ENCODE assay signal across 22 cellular contexts in the genomic region with DNA sequence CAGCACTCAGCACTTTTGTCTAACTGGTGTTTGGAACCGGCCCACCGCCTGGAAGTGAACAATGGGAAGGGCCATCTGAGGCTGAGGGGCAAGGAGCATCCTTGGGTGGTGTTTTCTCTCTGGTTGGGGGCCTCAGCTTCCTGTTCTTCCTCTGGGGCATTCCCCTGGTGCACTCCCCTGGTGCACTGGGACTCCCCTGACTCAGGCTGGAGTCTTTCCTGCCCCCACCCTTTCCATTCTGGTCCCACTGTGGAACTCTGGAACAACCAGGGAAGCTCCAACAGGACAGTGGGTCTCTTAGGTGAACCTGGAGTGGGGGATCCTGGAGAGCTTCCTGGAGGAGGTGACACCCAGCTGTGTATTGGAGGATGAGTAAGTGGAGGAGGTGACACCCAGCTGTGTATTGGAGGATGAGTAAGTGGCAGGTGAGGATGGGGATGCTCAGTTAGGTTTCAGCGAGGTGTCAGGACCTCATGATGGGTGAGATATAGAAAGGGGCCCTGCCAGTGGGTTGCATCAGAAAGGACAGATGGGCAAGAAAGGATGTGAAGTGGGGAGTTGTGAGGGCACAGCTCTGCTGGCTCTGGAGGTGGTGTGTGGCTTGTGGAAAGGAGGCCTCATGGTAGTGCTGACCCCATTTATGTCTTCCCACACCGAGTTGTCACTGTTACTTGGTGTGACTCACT.
DNase-seq lines count a peak whose midpoint lies in the region; ATAC-seq and TF ChIP-seq lines count a peak whose summit lies in the region.
"Had no signal": no experiment of that assay in that cellular context is flagged by ENCODE, and none has a peak within 500 bp of the region (broad histone marks: within the 10 kb centered on the region; RNA-seq: fewer than 3 reads in every experiment).

No MANE protein-coding gene starts in this region.

- no peaks in the 10 kb centered on the region for H4K20me1 ChIP-seq in OCI-LY3 (ENCODE audit: insufficient read depth, low read length)

- no peaks in the 10 kb centered on the region for H3K36me3 ChIP-seq in OCI-LY3 (replicated peaks; ENCODE audit: low read depth, low read length)
- H3K36me3 ChIP-seq: lower lobe of right lung, upper lobe of left lung had no signal

- peaks cover 31% of the 10 kb centered on the region for H3K27me3 Mint-ChIP-seq in activated T-cell treated with anti-CD3 and anti-CD28 coated beads, Interleukin-2, amount 50 U/mL, for 4 hours (ENCODE audit: low read depth)

- peaks cover 49% of the 10 kb centered on the region for H3K4me1 ChIP-seq in OCI-LY3 (ENCODE audit: low read length)

- H3K9me3 Mint-ChIP-seq in activated T-cell treated with anti-CD3 and anti-CD28 coated beads, Interleukin-2, amount 50 U/mL, for 4 hours, result no peaks in the 10 kb centered on the region
- no peaks in the 10 kb centered on the region for H3K9me3 Mint-ChIP-seq in stimulated activated effector memory CD8-positive, alpha-beta T cell treated with anti-CD3 and anti-CD28 coated beads, Interleukin-12 subunit alpha, Interleukin-12 subunit beta, amount 100 ng/mL, for 72 hours
- H3K9me3 Mint-ChIP-seq: natural killer cell treated with Interleukin-12 subunit alpha and Interleukin-12 subunit beta and Interleukin-15 and Interleukin-18, amount 100 ng/mL, for 72 hours had no signal

- peak; percentile 48 to 65 for ATAC-seq in activated T-cell treated with anti-CD3 and anti-CD28 coated beads, Interleukin-2, amount 50 U/mL, for 4 hours
- ATAC-seq in stimulated activated effector memory CD8-positive, alpha-beta T cell treated with anti-CD3 and anti-CD28 coated beads, Interleukin-12 subunit alpha, Interleukin-12 subunit beta, amount 100 ng/mL, for 72 hours, result peak; percentile 90
- no peak for ATAC-seq in GM21576 (IDR thresholded peaks at IDR 0.05; ENCODE audit: unreplicated experiment)
- no peak for ATAC-seq in HG02623 (IDR thresholded peaks at IDR 0.05; ENCODE audit: unreplicated experiment)
- ATAC-seq: activated CD8-positive, alpha-beta memory T cell treated with anti-CD3 and anti-CD28 coated beads, Interleukin-2, amount 10 ng/mL, durations not matched to agents 7 days and 5 days; lower lobe of right lung had no signal

- no peaks in the 10 kb centered on the region for H3K79me2 ChIP-seq in OCI-LY3 (ENCODE audit: low read length)

- H3K4me3 Mint-ChIP-seq in activated T-cell treated with anti-CD3 and anti-CD28 coated beads, Interleukin-2, amount 50 U/mL, for 4 hours, result no peak overlapping the region
- no peak overlapping the region for H3K4me3 Mint-ChIP-seq in stimulated activated effector memory CD8-positive, alpha-beta T cell treated with anti-CD3 and anti-CD28 coated beads, Interleukin-12 subunit alpha, Interleukin-12 subunit beta, amount 100 ng/mL, for 72 hours
- H3K4me3 Mint-ChIP-seq: activated CD8-positive, alpha-beta memory T cell treated with anti-CD3 and anti-CD28 coated beads, Interleukin-2, amount 10 ng/mL, durations not matched to agents 7 days and 5 days; natural killer cell treated with Interleukin-12 subunit alpha and Interleukin-12 subunit beta and Interleukin-15 and Interleukin-18, amount 100 ng/mL, for 72 hours had no signal

- TF ChIP-seq CTCF in OCI-LY3 (IDR thresholded peaks at IDR 0.05; ENCODE audit: low read depth, low read length), result no peak
- TF ChIP-seq CTCF in coronary artery (IDR thresholded peaks at IDR 0.05), result no peak

- peaks cover 4% of the 10 kb centered on the region for H3K4me1 Mint-ChIP-seq in activated T-cell treated with anti-CD3 and anti-CD28 coated beads, Interleukin-2, amount 50 U/mL, for 4 hours (ENCODE audit: low read depth)
- H3K4me1 Mint-ChIP-seq in stimulated activated effector memory CD8-positive, alpha-beta T cell treated with anti-CD3 and anti-CD28 coated beads, Interleukin-12 subunit alpha, Interleukin-12 subunit beta, amount 100 ng/mL, for 72 hours, result peaks cover 23% of the 10 kb centered on the region

- peak overlapping the region; percentile 39; the same call in 1 of the 2 replicates for H3K4me3 ChIP-seq in OCI-LY3 (ENCODE audit: low read length)
- H3K4me3 ChIP-seq in coronary artery, result no peak overlapping the region
- H3K4me3 ChIP-seq: dorsolateral prefrontal cortex, lower lobe of right lung, SK-N-MC, upper lobe of left lung had no signal

- H3K27ac ChIP-seq in OCI-LY3 (ENCODE audit: low read length) (peak overlapping the region; percentile 74), coronary artery (no peak overlapping the region)
- H3K27ac ChIP-seq: lower lobe of right lung, SK-N-MC, upper lobe of left lung had no signal

- no peaks in the 10 kb centered on the region for H3K36me3 Mint-ChIP-seq in activated T-cell treated with anti-CD3 and anti-CD28 coated beads, Interleukin-2, amount 50 U/mL, for 4 hours (ENCODE audit: insufficient read depth)
- no peaks in the 10 kb centered on the region for H3K36me3 Mint-ChIP-seq in stimulated activated effector memory CD8-positive, alpha-beta T cell treated with anti-CD3 and anti-CD28 coated beads, Interleukin-12 subunit alpha, Interleukin-12 subunit beta, amount 100 ng/mL, for 72 hours
- H3K36me3 Mint-ChIP-seq: activated CD8-positive, alpha-beta memory T cell treated with anti-CD3 and anti-CD28 coated beads, Interleukin-2, amount 10 ng/mL, durations not matched to agents 7 days and 5 days; IgD-negative memory B cell; natural killer cell treated with Interleukin-12 subunit alpha and Interleukin-12 subunit beta and Interleukin-15 and Interleukin-18, amount 100 ng/mL, for 72 hours had no signal

- peak overlapping the region; percentile 68 for H3K4me2 ChIP-seq in OCI-LY3 (ENCODE audit: low read length)

- no peak for DNase-seq in activated T-cell treated with anti-CD3 and anti-CD28 coated beads, Interleukin-2, amount 50 U/mL, for 4 hours
- DNase-seq in activated T-cell treated with anti-CD3 and anti-CD28 coated beads for 4 hours (no peak), coronary artery (ENCODE audit: low spot score) (peak; percentile 36), DMS 273 (lab: John Stamatoyannopoulos, UW; ENCODE audit: unreplicated experiment) (no peak)
- no peak for DNase-seq in stimulated activated effector memory CD8-positive, alpha-beta T cell treated with anti-CD3 and anti-CD28 coated beads, Interleukin-12 subunit alpha, Interleukin-12 subunit beta, amount 100 ng/mL, for 72 hours (ENCODE audit: low spot score in 2 of 2)
- DNase-seq: ACHN; activated CD4-positive, alpha-beta T cell treated with anti-CD3 and anti-CD28 coated beads for 1 hour; activated CD8-positive, alpha-beta memory T cell treated with anti-CD3 and anti-CD28 coated beads, Interleukin-2, amount 10 ng/mL, durations not matched to agents 7 days and 5 days; cerebellar nuclear complex; lower lobe of right lung; NCI-H1105; NCI-H1930; NCI-H524 treated with DMSO at 0.1 percent for 48 hours; substantia nigra; upper lobe of left lung had no signal

- no peaks in the 10 kb centered on the region for H3K9me3 ChIP-seq in OCI-LY3 (ENCODE audit: insufficient read depth, low read length)
- H3K9me3 ChIP-seq: lower lobe of right lung, upper lobe of left lung had no signal

- peak overlapping the region; percentile 50; the same call in 1 of the 2 replicates for H3K9ac ChIP-seq in OCI-LY3 (ENCODE audit: low read length)

- no peaks in the 10 kb centered on the region for H3K27me3 ChIP-seq in OCI-LY3 (ENCODE audit: low read depth, low read length)

- H2AFZ ChIP-seq in OCI-LY3 (ENCODE audit: low read depth, low read length), result peak overlapping the region; percentile 18; the same call in 1 of the 2 replicates

- no peak overlapping the region for H3K27ac Mint-ChIP-seq in stimulated activated effector memory CD8-positive, alpha-beta T cell treated with anti-CD3 and anti-CD28 coated beads, Interleukin-12 subunit alpha, Interleukin-12 subunit beta, amount 100 ng/mL, for 72 hours
- H3K27ac Mint-ChIP-seq: activated CD8-positive, alpha-beta memory T cell treated with anti-CD3 and anti-CD28 coated beads, Interleukin-2, amount 10 ng/mL, durations not matched to agents 7 days and 5 days; IgD-negative memory B cell; natural killer cell treated with Interleukin-12 subunit alpha and Interleukin-12 subunit beta and Interleukin-15 and Interleukin-18, amount 100 ng/mL, for 72 hours had no signal

Comparison
In these comparisons a context has a peak if more than half of its experiments do, and no peak if none do; other contexts are left out.
1. ATAC-seq: peak in activated T-cell treated with anti-CD3 and anti-CD28 coated beads, Interleukin-2, amount 50 U/mL, for 4 hours (2 of 2) and stimulated activated effector memory CD8-positive, alpha-beta T cell treated with anti-CD3 and anti-CD28 coated beads, Interleukin-12 subunit alpha, Interleukin-12 subunit beta, amount 100 ng/mL, for 72 hours (single experiment); none in GM21576 (single experiment) and HG02623 (single experiment).